2 cellular contexts compared by ENCODE assay signal in the genomic region with DNA sequence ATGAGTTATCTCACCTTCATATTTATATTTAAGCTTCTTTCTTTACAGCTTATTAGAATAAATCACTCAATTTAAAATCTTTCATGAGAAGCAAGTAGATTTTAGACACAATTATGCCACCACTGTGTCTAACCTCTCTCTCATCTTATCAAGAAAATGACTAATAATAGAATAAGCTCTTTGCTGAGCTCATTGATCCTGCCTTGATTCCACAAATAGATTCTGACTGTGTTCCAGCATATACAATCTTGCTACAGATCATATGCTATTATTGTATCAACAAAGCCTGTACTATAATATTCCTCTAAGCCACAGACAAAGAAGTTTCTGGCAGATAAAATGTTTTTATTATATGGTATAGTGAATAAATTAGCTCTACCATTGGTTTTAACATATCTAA.
TF ChIP-seq lines count a peak whose summit lies in the region.

No MANE protein-coding gene starts in this region.

TF ChIP-seq in IMR-90, 13 proteins besides CTCF, POLR2A, EP300 and RAD21:
- no peak for TF ChIP-seq SMC3 (IDR thresholded peaks at IDR 0.05; ENCODE audit: low read depth, low read length)

TF ChIP-seq in GM12891, 5 proteins besides CTCF, POLR2A, EP300 and RAD21:
- no peak for TF ChIP-seq PAX5 (IDR thresholded peaks at IDR 0.05; ENCODE audit: insufficient read depth, low read length, severe bottlenecking)
- TF ChIP-seq POU2F2 (IDR thresholded peaks at IDR 0.05; ENCODE audit: low read depth, low read length), result no peak
- TF ChIP-seq SPI1 (IDR thresholded peaks at IDR 0.05; ENCODE audit: low read depth, low read length), result no peak
- no peak for TF ChIP-seq POLR2AphosphoS5 (IDR thresholded peaks at IDR 0.05; ENCODE audit: low read depth, low read length)
- TF ChIP-seq TAF1 (IDR thresholded peaks at IDR 0.05; ENCODE audit: low read depth, low read length), result no peak
